ENCODE assay signal across 8 cellular contexts in genomic region chr1:94045465-94046056, GRCh38.
A peak's percentile ranks its signal among the peaks of the same experiment; 100 is the strongest.
DNase-seq lines count a peak whose midpoint lies in the region; ATAC-seq and TF ChIP-seq lines count a peak whose summit lies in the region.

No MANE protein-coding gene starts in this region.

- no peak overlapping the region for H3K27ac ChIP-seq in HEK293 (ENCODE audit: extremely low read depth, low read depth, low read length)
- peak overlapping the region; percentile 73 for H3K27ac ChIP-seq in osteoblast (ENCODE audit: low read depth, low read length)

- no peaks in the 10 kb centered on the region for H3K36me3 Mint-ChIP-seq in activated naive CD8-positive, alpha-beta T cell treated with anti-CD3 and anti-CD28 coated beads, Interleukin-2, amount 50 U/mL, for 24 hours (ENCODE audit: low read depth)

- H3K4me2 ChIP-seq in osteoblast (ENCODE audit: insufficient read depth, low read length): peak overlapping the region; percentile 79

- H3K27me3 ChIP-seq in osteoblast (ENCODE audit: insufficient read depth, low read length): no peaks in the 10 kb centered on the region

- H2AFZ ChIP-seq in osteoblast (ENCODE audit: low read length): peak overlapping the region; percentile 74

- peaks cover 16% of the 10 kb centered on the region for H3K27me3 Mint-ChIP-seq in activated naive CD8-positive, alpha-beta T cell treated with anti-CD3 and anti-CD28 coated beads, Interleukin-2, amount 50 U/mL, for 24 hours

- H3K27ac Mint-ChIP-seq in activated naive CD8-positive, alpha-beta T cell treated with anti-CD3 and anti-CD28 coated beads, Interleukin-2, amount 50 U/mL, for 24 hours: no peak overlapping the region

- no peaks in the 10 kb centered on the region for H3K4me1 ChIP-seq in HEK293 (ENCODE audit: control insufficient read depth, insufficient read depth, low read length)
- peaks cover 30% of the 10 kb centered on the region for H3K4me1 ChIP-seq in osteoblast (ENCODE audit: insufficient read depth, low read length)

- peak; percentile 70 for ATAC-seq in activated naive CD8-positive, alpha-beta T cell treated with anti-CD3 and anti-CD28 coated beads, Interleukin-2, amount 50 U/mL, for 24 hours
- peak; percentile 88 for ATAC-seq in Right ventricle myocardium superior (ENCODE audit: poor library complexity)

- H3K4me1 Mint-ChIP-seq in activated naive CD8-positive, alpha-beta T cell treated with anti-CD3 and anti-CD28 coated beads, Interleukin-2, amount 50 U/mL, for 24 hours: peaks cover 4% of the 10 kb centered on the region

- no peaks in the 10 kb centered on the region for H3K79me2 ChIP-seq in osteoblast (ENCODE audit: insufficient read depth, low read length)

- no peaks in the 10 kb centered on the region for H3K9me3 ChIP-seq in HEK293 (ENCODE audit: control insufficient read depth, insufficient read depth, low read depth, low read length)
- no peaks in the 10 kb centered on the region for H3K9me3 ChIP-seq in osteoblast (ENCODE audit: low read depth, low read length)

- H3K4me3 ChIP-seq in HEK293 (ENCODE audit: low read depth, low read length) (no peak overlapping the region), osteoblast (ENCODE audit: insufficient read depth, low read length) (peak overlapping the region; percentile 54)

- CTCF ChIA-PET in HEK293 (lab: Yijun Ruan, JAX): interaction anchor here (0.6 to 20.6 kb wide), 19 partner anchors 8 to 816 kb away, joined by 3 to 400 read pairs (median 4); no protein-coding TSS in a partner anchor

- no peaks in the 10 kb centered on the region for H3K9me3 Mint-ChIP-seq in activated naive CD8-positive, alpha-beta T cell treated with anti-CD3 and anti-CD28 coated beads, Interleukin-2, amount 50 U/mL, for 24 hours

- DNase-seq in COLO668 (lab: John Stamatoyannopoulos, UW; ENCODE audit: unreplicated experiment) (peak; percentile 71), OCI-M1 (lab: John Stamatoyannopoulos, UW) (peak; percentile 16), Right ventricle myocardium superior (peak; percentile 95), osteoblast (ENCODE audit: insufficient read length, low spot score, missing footprints) (peak; percentile 94), NCI-H187 treated with DMSO at 0.1 percent for 48 hours (lab: John Stamatoyannopoulos, UW) (no peak)
- DNase-seq in activated naive CD8-positive, alpha-beta T cell treated with anti-CD3 and anti-CD28 coated beads, Interleukin-2, amount 50 U/mL, for 24 hours: peak; percentile 49
- no peak for DNase-seq in stimulated activated naive CD4-positive, alpha-beta T cell treated with Interleukin-2 at 50 U/mL for 16 hours (lab: John Stamatoyannopoulos, UW)

- intact Hi-C loops in Right ventricle myocardium superior (cut with DNase I): no loop called here

- H3K36me3 ChIP-seq in HEK293 (ENCODE audit: control insufficient read depth in 2 of 2, insufficient read depth in 1 of 2, low read length in 2 of 2): no peaks in the 10 kb centered on the region
- no peaks in the 10 kb centered on the region for H3K36me3 ChIP-seq in osteoblast (ENCODE audit: insufficient read depth, low read length)

- H4K20me1 ChIP-seq in osteoblast (ENCODE audit: insufficient read depth, low read length): no peaks in the 10 kb centered on the region

- POLR2A ChIA-PET in HEK293 (lab: Yijun Ruan, JAX): interaction anchor here (0.7 to 1.5 kb wide), 2 partner anchors 192 to 432 kb away, joined by 4 to 5 read pairs; partner anchors contain the start of gene ARHGAP29

- H3K4me3 Mint-ChIP-seq in activated naive CD8-positive, alpha-beta T cell treated with anti-CD3 and anti-CD28 coated beads, Interleukin-2, amount 50 U/mL, for 24 hours: peak overlapping the region; percentile 34

- TF ChIP-seq CTCF in HEK293 (tag by site-specific recombination; IDR thresholded peaks at IDR 0.05) (peak; percentile 75), osteoblast (IDR thresholded peaks at IDR 0.05; ENCODE audit: extremely low read depth, low read depth, low read length) (peak; percentile 84)

TF ChIP-seq in HEK293, 187 proteins besides CTCF, POLR2A, EP300 and RAD21 (continues in another document):
- TF ChIP-seq ZBTB6 (tag by site-specific recombination; IDR thresholded peaks at IDR 0.05): no peak
- TF ChIP-seq ZSCAN4 (tag by site-specific recombination; IDR thresholded peaks at IDR 0.05): peak; percentile 12; the same call in 1 of the 2 replicates
- TF ChIP-seq ZNF148 (tag by site-specific recombination; IDR thresholded peaks at IDR 0.05; ENCODE audit: borderline replicate concordance): no peak
- TF ChIP-seq EGR2 (tag by site-specific recombination; IDR thresholded peaks at IDR 0.05; ENCODE audit: low read depth): no peak
- peak; percentile 67 for TF ChIP-seq ZIC2 (tag by site-specific recombination; IDR thresholded peaks at IDR 0.05)
- TF ChIP-seq ZNF280C (tag by site-specific recombination; IDR thresholded peaks at IDR 0.05): no peak
- TF ChIP-seq ZNF76 (tag by site-specific recombination; IDR thresholded peaks at IDR 0.05; ENCODE audit: borderline replicate concordance, low read depth): no peak
- TF ChIP-seq ZXDB (tag by site-specific recombination; IDR thresholded peaks at IDR 0.05): 0 out of 2 replicates have a peak, but pooled peaks have one; percentile 31
- 0 out of 2 replicates have a peak, but pooled peaks have one; percentile 11 for TF ChIP-seq ZNF366 (tag by site-specific recombination; conservative IDR thresholded peaks at IDR 0.05)
- TF ChIP-seq YY2 (tag by site-specific recombination; IDR thresholded peaks at IDR 0.05): peak; percentile 44; the same call in 1 of the 2 replicates
- no peak for TF ChIP-seq ZNF341 (tag by site-specific recombination; IDR thresholded peaks at IDR 0.05; ENCODE audit: low read depth)
- TF ChIP-seq AEBP2 (tag by site-specific recombination; IDR thresholded peaks at IDR 0.05; ENCODE audit: borderline replicate concordance): no peak
- TF ChIP-seq ZNF600 (tag by site-specific recombination; IDR thresholded peaks at IDR 0.05): peak; percentile 98

Comparison
In these comparisons a context has a peak if more than half of its experiments do, and no peak if none do; other contexts are left out.
1. DNase-seq: peak in COLO668 (single experiment), OCI-M1 (single experiment), activated naive CD8-positive, alpha-beta T cell treated with anti-CD3 and anti-CD28 coated beads, Interleukin-2, amount 50 U/mL, for 24 hours (single experiment), Right ventricle myocardium superior (single experiment) and osteoblast (single experiment); none in stimulated activated naive CD4-positive, alpha-beta T cell treated with Interleukin-2 at 50 U/mL for 16 hours (single experiment) and NCI-H187 treated with DMSO at 0.1 percent for 48 hours (single experiment).